In the genomic region with DNA sequence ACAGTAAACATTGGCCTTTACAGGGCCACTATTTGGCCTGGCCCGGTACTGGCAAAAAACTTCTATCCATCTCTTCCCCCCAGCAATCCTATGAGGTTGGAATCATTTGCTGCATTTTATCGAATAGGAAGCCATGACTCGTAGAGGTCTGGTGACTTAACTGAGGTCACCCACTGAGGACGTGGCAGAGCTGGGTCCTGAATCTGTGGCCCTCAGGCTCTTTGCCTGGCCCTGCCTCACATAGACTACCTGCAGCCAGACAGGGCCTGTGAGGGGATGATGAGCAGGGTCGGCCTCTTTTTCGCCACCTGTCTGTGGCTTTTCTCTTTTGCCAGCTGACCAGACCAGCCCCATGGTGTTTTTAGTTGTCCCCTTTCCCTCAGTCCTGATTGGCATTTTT, we compare ENCODE assay signal across 7 cellular contexts. TPM values are rescaled to one million over a fixed set of nuclear protein-coding genes. Genes with fewer than 3 reads are reported as not detected.
DNase-seq lines count a peak whose midpoint lies in the region; ATAC-seq, FAIRE-seq and TF ChIP-seq lines count a peak whose summit lies in the region.
"Had no signal": no experiment of that assay in that cellular context is flagged by ENCODE, and none has a peak within 500 bp of the region (broad histone marks: within the 10 kb centered on the region; RNA-seq: fewer than 3 reads in every experiment).

No MANE protein-coding gene starts in this region.

- H3K4me2 ChIP-seq in SK-N-SH, result peak overlapping the region; percentile 89
- H3K4me2 ChIP-seq in GM12878 (ENCODE audit: control insufficient read depth, insufficient read depth), result peak overlapping the region; percentile 98
- no peak overlapping the region for H3K4me2 ChIP-seq in trophoblast cell (ENCODE audit: low read length)

- TF ChIP-seq CTCF in SK-N-SH (IDR thresholded peaks at IDR 0.05) (no peak), GM12878 (IDR thresholded peaks at IDR 0.05 in 2 of 3, conservative IDR thresholded peaks at IDR 0.05 in 1 of 3; ENCODE audit: control insufficient read depth in 2 of 3, extremely low read depth in 1 of 3, insufficient read depth in 1 of 3, low read depth in 3 of 3, low read length in 3 of 3) (no peak), dorsolateral prefrontal cortex (IDR thresholded peaks at IDR 0.05 in 54 of 56, conservative IDR thresholded peaks at IDR 0.05 in 2 of 56; ENCODE audit: low read depth in 1 of 56, partially characterized antibody in 56 of 56) (no peak)

- H3F3A ChIP-seq in SK-N-SH (replicated peaks; ENCODE audit: insufficient read depth), result peaks cover 34% of the 10 kb centered on the region

- peaks cover 43% of the 10 kb centered on the region for H4K20me1 ChIP-seq in SK-N-SH (ENCODE audit: insufficient read depth)
- H4K20me1 ChIP-seq in GM12878 (ENCODE audit: control insufficient read depth, insufficient read depth), result 0 out of 2 replicates have a peak, but pooled peaks cover 2% of the 10 kb centered on the region

- no peak for FAIRE-seq in GM12878 (lab: Jason Lieb, UNC)

- H4K8ac ChIP-seq in trophoblast cell (ENCODE audit: low read depth, low read length), result no peak overlapping the region

- no peak overlapping the region for H2AFZ ChIP-seq in SK-N-SH (ENCODE audit: low read depth)
- H2AFZ ChIP-seq in GM12878 (ENCODE audit: control insufficient read depth, low read depth, low read length), result no peak overlapping the region
- H2AFZ ChIP-seq in trophoblast cell (ENCODE audit: insufficient read depth, low read length, poor library complexity), result no peak overlapping the region

- H4K12ac ChIP-seq in trophoblast cell (ENCODE audit: low read depth, low read length), result no peak overlapping the region

- H3K14ac ChIP-seq in trophoblast cell (ENCODE audit: low read length), result no peak overlapping the region

- no peak overlapping the region for H3K23ac ChIP-seq in trophoblast cell (ENCODE audit: low read length)

- no TSS peak for BruUV-seq in GM12878 (replicated peaks; lab: Mats Ljungman, UMichigan)

- ATAC-seq in SK-N-SH treated with all-trans-retinoic acid at 6 μM for 48 hours (no peak), GM12878 (no peak), esophagus mucosa (no peak)

- H3K9ac ChIP-seq in SK-N-SH (peak overlapping the region; percentile 88; the same call in 1 of the 2 replicates), GM12878 (ENCODE audit: control insufficient read depth, insufficient read depth, low read length) (peak overlapping the region; percentile 2; the same call in 1 of the 2 replicates), trophoblast cell (ENCODE audit: low read length) (no peak overlapping the region)

- WGBS in SK-N-SH (ENCODE audit: low lambda C conversion rate), result 64% methylated on average over 6 of the region's 6 CpGs
- WGBS in GM12878 (ENCODE audit: insufficient coverage, insufficient replicate concordance, low lambda C conversion rate, missing lambda C conversion rate), result 95% methylated on average over 6 of the region's 6 CpGs
- WGBS in trophoblast cell (ENCODE audit: extremely low coverage, insufficient coverage, insufficient read length), result no CpG with 5 or more reads among the region's 6 CpGs

- no peak for DNase-seq in SK-N-SH
- DNase-seq in GM12878 (ENCODE audit: low read depth, low spot score), result no peak
- no peak for DNase-seq in trophoblast cell
- DNase-seq in dorsolateral prefrontal cortex, result no peak
- DNase-seq: stimulated activated naive CD4-positive, alpha-beta T cell had no signal

- H3K4me1 ChIP-seq in SK-N-SH (ENCODE audit: control insufficient read depth in 1 of 2, insufficient read depth in 2 of 2, low read depth in 1 of 2, low read length in 1 of 2), result peaks cover 5 to 18% of the 10 kb centered on the region in 2 experiments; a peak in 3 of 4 replicates
- H3K4me1 ChIP-seq in GM12878 (ENCODE audit: control insufficient read depth, insufficient read depth, low read length), result peaks cover 10% of the 10 kb centered on the region
- peaks cover 4 to 10% of the 10 kb centered on the region in 2 experiments for H3K4me1 ChIP-seq in trophoblast cell (ENCODE audit: control insufficient read depth in 1 of 2, insufficient read depth in 2 of 2, low read length in 2 of 2)

- H3K27ac ChIP-seq in SK-N-SH (ENCODE audit: low read depth in 2 of 2, low read length in 1 of 2) (peak overlapping the region in 1 of 2 experiments; percentile 90; a peak in 1 of 4 replicates), GM12878 (ENCODE audit: control insufficient read depth, insufficient read depth) (no peak overlapping the region), trophoblast cell (ENCODE audit: low read depth, low read length) (no peak overlapping the region), dorsolateral prefrontal cortex (no peak overlapping the region)

- no peak for TF ChIP-seq EP300 in SK-N-SH (IDR thresholded peaks at IDR 0.05; ENCODE audit: borderline replicate concordance in 1 of 2, low read depth in 1 of 2, low read length in 1 of 2)
- no peak for TF ChIP-seq EP300 in GM12878 (IDR thresholded peaks at IDR 0.05; ENCODE audit: borderline replicate concordance in 1 of 2, control insufficient read depth in 1 of 2, low read depth in 2 of 2, low read length in 2 of 2)

- POLR2A ChIA-PET in SK-N-SH (lab: Yijun Ruan, JAX), result interaction anchor here (3.0 kb wide), 1 partner anchor 14 kb away, joined by 10 read pairs; the partner anchor contains the start of gene TBX6
- POLR2A ChIA-PET in GM12878 (lab: Charles Lee), result interaction anchor here (2.6 kb wide), 1 partner anchor 12 kb away, joined by 16 read pairs; the partner anchor contains the start of gene ALDOA

- H2BK120ac ChIP-seq in trophoblast cell (ENCODE audit: insufficient read depth, low read length, poor library complexity), result no peak overlapping the region

- no peak overlapping the region for H3K18ac ChIP-seq in trophoblast cell (ENCODE audit: low read length)

- intact Hi-C loops in GM12878 (cut with micrococcal nuclease; ENCODE audit: unreplicated experiment) (no loop called here), dorsolateral prefrontal cortex (cut with DNase I) (no loop called here)

- H3K27me3 ChIP-seq in SK-N-SH (ENCODE audit: insufficient read depth) (no peaks in the 10 kb centered on the region), GM12878 (replicated peaks in 1 of 2; ENCODE audit: control insufficient read depth in 2 of 2, insufficient read depth in 2 of 2, low read length in 1 of 2) (no peaks in the 10 kb centered on the region), trophoblast cell (ENCODE audit: insufficient read depth, low read length) (no peaks in the 10 kb centered on the region), dorsolateral prefrontal cortex (no peaks in the 10 kb centered on the region)

- in situ Hi-C loops in GM12878 (cut with MboI), result loop anchor here (25.0 kb wide), 1 partner anchor 1810 kb away; no protein-coding TSS in a partner anchor

- peak overlapping the region; percentile 89 for H3K4ac ChIP-seq in trophoblast cell (ENCODE audit: low read depth, low read length)

- H2BK5ac ChIP-seq in trophoblast cell (ENCODE audit: low read depth, low read length, poor library complexity), result no peak overlapping the region

- H3K4me3 ChIP-seq in SK-N-SH (ENCODE audit: low read depth in 2 of 2, low read length in 1 of 2) (peak overlapping the region; percentile 76 to 78; a peak in 3 of 4 replicates), GM12878 (peak overlapping the region; percentile 92; the same call in 1 of the 2 replicates), trophoblast cell (ENCODE audit: low read depth, low read length) (no peak overlapping the region), dorsolateral prefrontal cortex (peak overlapping the region in 6 of 59 donors; percentile 30 to 100 (median 99))

- H2BK12ac ChIP-seq in trophoblast cell (ENCODE audit: low read length), result no peak overlapping the region

- TF ChIP-seq RAD21 in SK-N-SH (IDR thresholded peaks at IDR 0.05; ENCODE audit: low read length) (no peak), GM12878 (IDR thresholded peaks at IDR 0.05; ENCODE audit: insufficient read depth, low read depth, low read length) (no peak)

- CTCF ChIA-PET in SK-N-SH (lab: Yijun Ruan, JAX), result interaction anchor here (1.5 to 4.4 kb wide), 2 partner anchors 14 to 61 kb away, joined by 3 to 31 read pairs; partner anchors contain the start of gene TBX6
- CTCF ChIA-PET in GM12878 (lab: Yijun Ruan, JAX), result interaction anchor here (1.4 to 3.6 kb wide), 2 partner anchors 15 to 20 kb away, joined by 4 to 30 read pairs; partner anchors contain the start of gene TBX6

- H3K79me2 ChIP-seq in SK-N-SH (ENCODE audit: insufficient read depth) (peaks cover 78% of the 10 kb centered on the region), GM12878 (ENCODE audit: control insufficient read depth, insufficient read depth, low read length) (peaks cover 40% of the 10 kb centered on the region), trophoblast cell (ENCODE audit: control insufficient read depth, insufficient read depth, low read length, poor library complexity) (peaks cover 12% of the 10 kb centered on the region)

- no peak for TF ChIP-seq POLR2A in GM12878 (IDR thresholded peaks at IDR 0.05; ENCODE audit: low read depth, low read length)

- H3K36me3 ChIP-seq in SK-N-SH (replicated peaks in 1 of 2; ENCODE audit: control insufficient read depth in 1 of 2, insufficient read depth in 2 of 2, low read length in 1 of 2) (peaks cover 37% of the 10 kb centered on the region in 2 experiments), GM12878 (ENCODE audit: control insufficient read depth in 2 of 2, insufficient read depth in 2 of 2, low read length in 1 of 2) (peaks cover 13% of the 10 kb centered on the region in 2 experiments), trophoblast cell (ENCODE audit: control insufficient read depth in 1 of 2, insufficient read depth in 2 of 2, low read length in 2 of 2) (peaks cover 41 to 42% of the 10 kb centered on the region in 2 experiments)

- RAD21 ChIA-PET in GM12878 (lab: Charles Lee; ENCODE audit: unreplicated experiment), result interaction anchor here (3.2 kb wide), 1 partner anchor 14 kb away, joined by 10 read pairs; the partner anchor contains the start of gene TBX6

- no peaks in the 10 kb centered on the region for H3K9me2 ChIP-seq in SK-N-SH

- SMC1A ChIA-PET in GM12878 (lab: Charles Lee; ENCODE audit: uncharacterized antibody, unreplicated experiment), result no interaction called here

- no peak overlapping the region for H2AK5ac ChIP-seq in trophoblast cell (ENCODE audit: low read length)

- peaks cover 5% of the 10 kb centered on the region for H3K79me1 ChIP-seq in trophoblast cell (ENCODE audit: low read length)

- H3K9me3 ChIP-seq in SK-N-SH (no peaks in the 10 kb centered on the region), GM12878 (replicated peaks; ENCODE audit: control insufficient read depth, insufficient read depth, low read length) (no peaks in the 10 kb centered on the region), trophoblast cell (ENCODE audit: insufficient read depth, low read depth, low read length) (no peaks in the 10 kb centered on the region)

- no peak overlapping the region for H4K91ac ChIP-seq in trophoblast cell (ENCODE audit: low read depth, low read length)

RNA-seq across cellular contexts. Expression of gene PPP4C, which starts 1.9 kb away (rescaled TPM):
- polyA plus RNA-seq in SK-N-SH (2012; rRNA removed) (325 and 339 TPM in 2 replicates), GM12878 (2011; rRNA removed) (73.0 and 143 TPM in 2 replicates), GM12878 (2014; fragmentation: Illumina TruSeq; extraction: Trizol) (34.5 and 83.7 TPM in 2 replicates), GM12878 (2014; fragmentation: Nextera tagmentation; extraction: Ambion mirVana) (10 to 100 TPM in 1 of 2 experiments, 1 to 10 TPM in 1; 2.7 to 18.8 TPM), GM12878 (2014; rRNA removed) (165 and 178 TPM in 2 replicates), GM12878 (2016; fragmentation: Nextera tagmentation; extraction: Ambion mirVana) (100 to 1,000 TPM; 194 to 240 TPM)
- polyA plus RNA-seq in SK-N-SH (2012; cell fraction: cytosol; rRNA removed), result 180 and 242 TPM in 2 replicates
- polyA plus RNA-seq in SK-N-SH (2012; cell fraction: nucleus; rRNA removed), result 296 and 355 TPM in 2 replicates
- total RNA-seq in GM12878 (2013; cell fraction: nucleolus; rRNA removed), result 25.0 and 30.4 TPM in 2 replicates
- total RNA-seq in GM12878 (2014; rRNA removed) (93.4 and 118 TPM in 2 replicates), GM12878 (2014; rRNA removed; fragmentation: Illumina TruSeq; extraction: Trizol) (63.9 and 75.0 TPM in 2 replicates), GM12878 (2021) (130 and 132 TPM in 2 replicates), esophagus mucosa (112 TPM), dorsolateral prefrontal cortex (10 to 100 TPM; 23.6 to 41.9 (median 31.5) TPM)
- polyA plus RNA-seq in GM12878 (2011; ENCODE audit: low read depth), result 59.0 TPM
- polyA plus RNA-seq in GM12878 (2011; cell fraction: cytosol; rRNA removed), result 224 and 278 TPM in 2 replicates
- 130 and 151 TPM in 2 replicates for polyA plus RNA-seq in GM12878 (2011; cell fraction: nucleus; rRNA removed)
- 94.4 and 102 TPM in 2 replicates for polyA plus RNA-seq in GM12878 (2012)
- 341 and 402 TPM in 2 replicates for polyA minus RNA-seq in GM12878 (2011; rRNA and poly(A)+ RNA removed)
- 82.1 and 104 TPM in 2 replicates for polyA minus RNA-seq in GM12878 (2011; cell fraction: cytosol; rRNA and poly(A)+ RNA removed)
- 27.3 and 42.2 TPM in 2 replicates for polyA minus RNA-seq in GM12878 (2011; cell fraction: nucleus; rRNA and poly(A)+ RNA removed)
- polyA plus RNA-seq in trophoblast cell (2013), result 118 and 119 TPM in 2 replicates

RNA-seq across cellular contexts. Expression of gene ALDOA, which starts 12.1 kb away (rescaled TPM):
- 437 and 641 TPM in 2 replicates for polyA plus RNA-seq in SK-N-SH (2012; rRNA removed)
- polyA plus RNA-seq in SK-N-SH (2012; cell fraction: cytosol; rRNA removed), result 251 and 406 TPM in 2 replicates
- 575 and 643 TPM in 2 replicates for polyA plus RNA-seq in SK-N-SH (2012; cell fraction: nucleus; rRNA removed)
- total RNA-seq in GM12878 (2013; cell fraction: nucleolus; rRNA removed), result 235 and 245 TPM in 2 replicates
- total RNA-seq in GM12878 (2014; rRNA removed), result 1,247 and 1,393 TPM in 2 replicates
- 804 and 922 TPM in 2 replicates for total RNA-seq in GM12878 (2014; rRNA removed; fragmentation: Illumina TruSeq; extraction: Trizol)
- total RNA-seq in GM12878 (2021), result 1,355 and 1,356 TPM in 2 replicates
- 1,146 TPM for polyA plus RNA-seq in GM12878 (2011; ENCODE audit: low read depth)
- polyA plus RNA-seq in GM12878 (2011; rRNA removed), result 672 and 1,081 TPM in 2 replicates
- polyA plus RNA-seq in GM12878 (2011; cell fraction: cytosol; rRNA removed), result 1,688 and 1,856 TPM in 2 replicates
- polyA plus RNA-seq in GM12878 (2011; cell fraction: nucleus; rRNA removed), result 1,192 and 1,238 TPM in 2 replicates
- 1,728 and 2,147 TPM in 2 replicates for polyA plus RNA-seq in GM12878 (2012)
- 300 and 751 TPM in 2 replicates for polyA plus RNA-seq in GM12878 (2014; fragmentation: Illumina TruSeq; extraction: Trizol)
- 100 to 1,000 TPM; 218 to 335 TPM for polyA plus RNA-seq in GM12878 (2014; fragmentation: Nextera tagmentation; extraction: Ambion mirVana)
- polyA plus RNA-seq in GM12878 (2014; rRNA removed), result 1,109 and 1,522 TPM in 2 replicates
- 1,000 to 10,000 TPM; 2,119 to 2,339 TPM for polyA plus RNA-seq in GM12878 (2016; fragmentation: Nextera tagmentation; extraction: Ambion mirVana)
- polyA minus RNA-seq in GM12878 (2011; rRNA and poly(A)+ RNA removed), result 879 and 1,597 TPM in 2 replicates
- 780 and 912 TPM in 2 replicates for polyA minus RNA-seq in GM12878 (2011; cell fraction: cytosol; rRNA and poly(A)+ RNA removed)
- polyA minus RNA-seq in GM12878 (2011; cell fraction: nucleus; rRNA and poly(A)+ RNA removed), result 308 and 419 TPM in 2 replicates
- 965 and 1,015 TPM in 2 replicates for polyA plus RNA-seq in trophoblast cell (2013)
- total RNA-seq in esophagus mucosa, result 1,863 TPM
- 1,000 to 10,000 TPM in 119 of 120 experiments, 100 to 1,000 TPM in 1; 996 to 2,428 (median 1,936) TPM for total RNA-seq in dorsolateral prefrontal cortex

RNA-seq across cellular contexts. Expression of gene TBX6, which starts 14.1 kb away (rescaled TPM):
- polyA plus RNA-seq in SK-N-SH (2012; rRNA removed) (0.16 and 0.18 TPM in 2 replicates), GM12878 (2011; rRNA removed) (0.19 and 0.39 TPM in 2 replicates), GM12878 (2014; fragmentation: Illumina TruSeq; extraction: Trizol) (0.24 TPM in 1 of 2 replicates, not detected in the other), GM12878 (2014; fragmentation: Nextera tagmentation; extraction: Ambion mirVana) (not detected), GM12878 (2014; rRNA removed) (0.20 and 0.90 TPM in 2 replicates), GM12878 (2016; fragmentation: Nextera tagmentation; extraction: Ambion mirVana) (under 1 TPM; 0.08 to 0.15 TPM)
- polyA plus RNA-seq in SK-N-SH (2012; cell fraction: cytosol; rRNA removed), result 0.05 and 0.08 TPM in 2 replicates
- 0.46 and 0.88 TPM in 2 replicates for polyA plus RNA-seq in SK-N-SH (2012; cell fraction: nucleus; rRNA removed)
- total RNA-seq in GM12878 (2013; cell fraction: nucleolus; rRNA removed), result 3.5 and 5.1 TPM in 2 replicates
- total RNA-seq in GM12878 (2014; rRNA removed) (0.40 and 0.44 TPM in 2 replicates), GM12878 (2014; rRNA removed; fragmentation: Illumina TruSeq; extraction: Trizol) (0.09 and 0.18 TPM in 2 replicates), GM12878 (2021) (0.54 and 1.0 TPM in 2 replicates), esophagus mucosa (3.6 TPM), dorsolateral prefrontal cortex (1 to 10 TPM in 113 of 120 experiments, under 1 TPM in 7; 0.38 to 5.7 (median 2.2) TPM)
- polyA plus RNA-seq in GM12878 (2011; ENCODE audit: low read depth), result 0.35 TPM
- 0.49 and 0.57 TPM in 2 replicates for polyA plus RNA-seq in GM12878 (2011; cell fraction: cytosol; rRNA removed)
- polyA plus RNA-seq in GM12878 (2011; cell fraction: nucleus; rRNA removed), result 2.5 and 2.6 TPM in 2 replicates
- 1.3 and 1.7 TPM in 2 replicates for polyA plus RNA-seq in GM12878 (2012)
- polyA minus RNA-seq in GM12878 (2011; rRNA and poly(A)+ RNA removed), result 1.1 TPM in 1 of 2 replicates, not detected in the other
- polyA minus RNA-seq in GM12878 (2011; cell fraction: cytosol; rRNA and poly(A)+ RNA removed), result not detected in 2 replicates
- polyA minus RNA-seq in GM12878 (2011; cell fraction: nucleus; rRNA and poly(A)+ RNA removed), result 1.3 and 1.8 TPM in 2 replicates
- polyA plus RNA-seq in trophoblast cell (2013), result 0.74 and 0.90 TPM in 2 replicates

RNA-seq across cellular contexts. Expression of gene YPEL3, which starts 18.4 kb away (rescaled TPM):
- polyA plus RNA-seq in SK-N-SH (2012; rRNA removed), result 24.5 and 36.6 TPM in 2 replicates
- 18.7 and 27.1 TPM in 2 replicates for polyA plus RNA-seq in SK-N-SH (2012; cell fraction: cytosol; rRNA removed)
- 65.2 and 90.5 TPM in 2 replicates for polyA plus RNA-seq in SK-N-SH (2012; cell fraction: nucleus; rRNA removed)
- 16.5 and 18.6 TPM in 2 replicates for total RNA-seq in GM12878 (2013; cell fraction: nucleolus; rRNA removed)
- total RNA-seq in GM12878 (2014; rRNA removed), result 7.5 and 11.5 TPM in 2 replicates
- 5.1 and 5.3 TPM in 2 replicates for total RNA-seq in GM12878 (2014; rRNA removed; fragmentation: Illumina TruSeq; extraction: Trizol)
- 13.3 and 13.8 TPM in 2 replicates for total RNA-seq in GM12878 (2021)
- 17.1 TPM for polyA plus RNA-seq in GM12878 (2011; ENCODE audit: low read depth)
- 7.3 and 12.7 TPM in 2 replicates for polyA plus RNA-seq in GM12878 (2011; rRNA removed)
- polyA plus RNA-seq in GM12878 (2011; cell fraction: cytosol; rRNA removed), result 23.5 and 24.7 TPM in 2 replicates
- polyA plus RNA-seq in GM12878 (2011; cell fraction: nucleus; rRNA removed), result 30.2 and 30.8 TPM in 2 replicates
- 59.4 and 63.5 TPM in 2 replicates for polyA plus RNA-seq in GM12878 (2012)
- 1.6 and 6.2 TPM in 2 replicates for polyA plus RNA-seq in GM12878 (2014; fragmentation: Illumina TruSeq; extraction: Trizol)
- 1 to 10 TPM; 1.3 to 3.1 TPM for polyA plus RNA-seq in GM12878 (2014; fragmentation: Nextera tagmentation; extraction: Ambion mirVana)
- polyA plus RNA-seq in GM12878 (2014; rRNA removed), result 18.0 and 25.0 TPM in 2 replicates
- 10 to 100 TPM; 19.1 to 22.0 TPM for polyA plus RNA-seq in GM12878 (2016; fragmentation: Nextera tagmentation; extraction: Ambion mirVana)
- polyA minus RNA-seq in GM12878 (2011; rRNA and poly(A)+ RNA removed), result 5.0 and 8.5 TPM in 2 replicates
- 4.7 and 4.9 TPM in 2 replicates for polyA minus RNA-seq in GM12878 (2011; cell fraction: cytosol; rRNA and poly(A)+ RNA removed)
- 6.9 and 12.4 TPM in 2 replicates for polyA minus RNA-seq in GM12878 (2011; cell fraction: nucleus; rRNA and poly(A)+ RNA removed)
- 47.2 and 47.3 TPM in 2 replicates for polyA plus RNA-seq in trophoblast cell (2013)
- 22.8 TPM for total RNA-seq in esophagus mucosa
- 100 to 1,000 TPM; 149 to 346 (median 234) TPM for total RNA-seq in dorsolateral prefrontal cortex

RNA-seq across cellular contexts. Expression of gene GDPD3, which starts 35.7 kb away (rescaled TPM):
- polyA plus RNA-seq in SK-N-SH (2012; rRNA removed), result 1.5 and 2.3 TPM in 2 replicates
- 0.54 and 0.60 TPM in 2 replicates for polyA plus RNA-seq in SK-N-SH (2012; cell fraction: cytosol; rRNA removed)
- polyA plus RNA-seq in SK-N-SH (2012; cell fraction: nucleus; rRNA removed), result 19.2 and 22.3 TPM in 2 replicates
- 4.3 and 4.6 TPM in 2 replicates for total RNA-seq in GM12878 (2013; cell fraction: nucleolus; rRNA removed)
- total RNA-seq in GM12878 (2014; rRNA removed), result 0.65 and 1.9 TPM in 2 replicates
- total RNA-seq in GM12878 (2014; rRNA removed; fragmentation: Illumina TruSeq; extraction: Trizol), result 0.98 and 1.1 TPM in 2 replicates
- total RNA-seq in GM12878 (2021), result 1.9 and 3.3 TPM in 2 replicates
- polyA plus RNA-seq in GM12878 (2011; ENCODE audit: low read depth), result 0.97 TPM
- 0.53 and 1.4 TPM in 2 replicates for polyA plus RNA-seq in GM12878 (2011; rRNA removed)
- polyA plus RNA-seq in GM12878 (2011; cell fraction: cytosol; rRNA removed), result 0.58 and 0.65 TPM in 2 replicates
- 12.1 and 13.3 TPM in 2 replicates for polyA plus RNA-seq in GM12878 (2011; cell fraction: nucleus; rRNA removed)
- 2.4 and 3.1 TPM in 2 replicates for polyA plus RNA-seq in GM12878 (2012)
- 0.81 and 0.85 TPM in 2 replicates for polyA plus RNA-seq in GM12878 (2014; fragmentation: Illumina TruSeq; extraction: Trizol)
- under 1 TPM; 0.37 to 0.95 TPM for polyA plus RNA-seq in GM12878 (2014; fragmentation: Nextera tagmentation; extraction: Ambion mirVana)
- 2.3 and 2.7 TPM in 2 replicates for polyA plus RNA-seq in GM12878 (2014; rRNA removed)
- under 1 TPM; 0.29 to 0.53 TPM for polyA plus RNA-seq in GM12878 (2016; fragmentation: Nextera tagmentation; extraction: Ambion mirVana)
- 0.22 and 0.62 TPM in 2 replicates for polyA minus RNA-seq in GM12878 (2011; rRNA and poly(A)+ RNA removed)
- polyA minus RNA-seq in GM12878 (2011; cell fraction: cytosol; rRNA and poly(A)+ RNA removed), result not detected in 2 replicates
- polyA minus RNA-seq in GM12878 (2011; cell fraction: nucleus; rRNA and poly(A)+ RNA removed), result 0.85 and 2.6 TPM in 2 replicates
- polyA plus RNA-seq in trophoblast cell (2013), result 3.2 and 3.5 TPM in 2 replicates
- total RNA-seq in esophagus mucosa, result 85.3 TPM
- 10 to 100 TPM in 23 of 120 experiments, 1 to 10 TPM in 97; 1.6 to 23.5 (median 6.4) TPM for total RNA-seq in dorsolateral prefrontal cortex
